In genomic region chr19:33032218-33032781, GRCh38 we compare ENCODE assay signal across 16 cellular contexts. TPM values are rescaled to one million over a fixed set of nuclear protein-coding genes. Genes with fewer than 3 reads are reported as not detected.
DNase-seq lines count a peak whose midpoint lies in the region; ATAC-seq and TF ChIP-seq lines count a peak whose summit lies in the region.
"Had no signal": no experiment of that assay in that cellular context is flagged by ENCODE, and none has a peak within 500 bp of the region (broad histone marks: within the 10 kb centered on the region; RNA-seq: fewer than 3 reads in every experiment).

No MANE protein-coding gene starts in this region.

- H3K9ac ChIP-seq in mesendoderm (ENCODE audit: low read length), result no peak overlapping the region

- H3K4me2 ChIP-seq in mesendoderm (ENCODE audit: low read length), result no peak overlapping the region

- H3K36me3 ChIP-seq in mesendoderm (ENCODE audit: control insufficient read depth, insufficient read depth, low read length), result no peaks in the 10 kb centered on the region

- peak overlapping the region; percentile 44 for H3K56ac ChIP-seq in mesendoderm (ENCODE audit: low read length)

- ATAC-seq in HG02610 (IDR thresholded peaks at IDR 0.05; ENCODE audit: unreplicated experiment) (no peak), HG03520 (IDR thresholded peaks at IDR 0.05; ENCODE audit: unreplicated experiment) (no peak), HG02884 (IDR thresholded peaks at IDR 0.05; ENCODE audit: unreplicated experiment) (no peak), HG03342 (IDR thresholded peaks at IDR 0.05; ENCODE audit: unreplicated experiment) (no peak)
- ATAC-seq: Right ventricle myocardium inferior had no signal

- no peaks in the 10 kb centered on the region for H3K4me1 ChIP-seq in mesendoderm (ENCODE audit: control insufficient read depth, low read depth, low read length)

- H2AK5ac ChIP-seq in mesendoderm (ENCODE audit: low read length), result no peak overlapping the region

- no peak for TF ChIP-seq CTCF in VCaP (conservative IDR thresholded peaks at IDR 0.05)

- no peak overlapping the region for H4K8ac ChIP-seq in mesendoderm (ENCODE audit: low read depth, low read length)

- H3K4me3 ChIP-seq in mesendoderm (ENCODE audit: low read length), result no peak overlapping the region

- no peak overlapping the region for H3K4ac ChIP-seq in mesendoderm (ENCODE audit: low read depth, low read length)

- peaks cover 4% of the 10 kb centered on the region for H3K79me1 ChIP-seq in mesendoderm (ENCODE audit: low read length)

- H2BK5ac ChIP-seq in mesendoderm (ENCODE audit: low read length), result no peak overlapping the region

- no peaks in the 10 kb centered on the region for H3K27me3 ChIP-seq in mesendoderm (ENCODE audit: insufficient read depth, low read length, poor library complexity)

- no peaks in the 10 kb centered on the region for H3K79me2 ChIP-seq in mesendoderm (ENCODE audit: control insufficient read depth, insufficient read depth, low read length)

- H2BK15ac ChIP-seq in mesendoderm (replicated peaks; ENCODE audit: low read depth), result no peak overlapping the region

- DNase-seq in COR-L47 (lab: John Stamatoyannopoulos, UW), result peak; percentile 79
- peak; percentile 72 for DNase-seq in LoVo (ENCODE audit: low spot score)
- peak; percentile 90 for DNase-seq in mesendoderm
- DNase-seq: activated CD4-positive, alpha-beta T cell treated with anti-CD3 and anti-CD28 coated beads for 4 hours; activated naive CD4-positive, alpha-beta T cell treated with anti-CD3 and anti-CD28 coated beads, Interleukin-2, amount 50 U/mL, for 16 hours; cortex of kidney; NCI-H187 treated with DMSO at 0.1 percent for 48 hours; NK-92 treated with Interleukin-12 subunit alpha and Interleukin-12 subunit beta, amount 100 ng/mL, for 24 hours; retina; T-helper 2 cell had no signal

- H2BK120ac ChIP-seq in mesendoderm (ENCODE audit: low read depth, low read length), result no peak overlapping the region

- H3K27ac ChIP-seq in VCaP (peak overlapping the region; percentile 85), mesendoderm (ENCODE audit: low read depth, low read length) (peak overlapping the region; percentile 70)

- no CpG with 5 or more reads among the region's 8 CpGs for WGBS in mesendoderm (ENCODE audit: extremely low coverage, insufficient coverage, low lambda C conversion rate)

- no peak overlapping the region for H3K18ac ChIP-seq in mesendoderm (ENCODE audit: low read length)

- H3K23ac ChIP-seq in mesendoderm (ENCODE audit: low read length), result no peak overlapping the region

- no peak overlapping the region for H4K5ac ChIP-seq in mesendoderm (ENCODE audit: low read length)

RNA-seq across cellular contexts. Expression of gene RHPN2, which starts 32.4 kb away (rescaled TPM):
- 9.9 TPM for polyA plus RNA-seq in mesendoderm (2013, experiment 1 of 2)
- 7.9 TPM for polyA plus RNA-seq in mesendoderm (2013, experiment 2 of 2)

RNA-seq across cellular contexts. Expression of gene GPATCH1, which starts 48.7 kb away (rescaled TPM):
- polyA plus RNA-seq in mesendoderm (2013, experiment 1 of 2), result 6.3 TPM
- 6.8 TPM for polyA plus RNA-seq in mesendoderm (2013, experiment 2 of 2)
